Comparison of ENCODE assay signal across 17 cellular contexts in the genomic region with DNA sequence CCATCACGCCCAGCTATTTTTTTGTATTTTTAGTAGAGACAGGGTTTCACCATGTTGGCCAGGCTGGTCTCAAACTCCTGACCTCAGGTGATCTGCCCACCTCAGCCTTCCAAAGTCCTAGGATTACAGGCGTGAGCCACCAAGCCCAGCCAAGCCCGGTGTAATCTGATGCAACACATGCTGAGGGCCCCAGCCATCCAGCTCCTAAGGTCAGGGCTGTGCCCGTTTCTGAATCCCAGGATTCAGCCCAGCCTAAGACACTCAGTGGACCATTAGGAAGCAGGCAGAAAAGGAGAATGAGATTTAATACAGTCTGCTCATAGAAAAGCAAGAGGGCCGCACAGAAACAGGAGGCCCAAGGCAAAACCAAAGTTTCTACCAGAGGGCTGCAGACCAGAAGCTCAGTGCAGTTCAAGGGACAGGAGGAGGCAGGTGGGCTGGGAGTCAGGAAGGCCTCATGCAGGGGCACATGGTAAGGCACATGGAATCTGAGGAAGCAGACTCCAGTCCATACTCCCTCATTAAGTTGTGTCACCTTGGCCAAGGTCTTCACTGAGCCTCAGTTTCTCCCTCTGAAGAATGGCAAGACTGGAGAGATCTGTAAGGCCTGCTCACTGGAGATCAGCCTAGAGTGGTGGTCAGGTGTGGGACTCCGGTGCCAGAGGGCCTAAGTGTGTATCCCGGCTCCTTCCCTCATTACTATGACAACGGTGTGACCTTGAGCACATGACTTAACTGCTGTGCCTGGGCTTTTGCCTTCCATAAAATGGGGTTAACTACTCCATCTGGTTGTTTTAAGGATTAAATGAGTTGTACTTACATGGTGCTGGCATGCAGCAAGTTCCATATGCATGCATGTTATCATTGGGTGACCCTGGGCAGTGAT. TPM values are rescaled to one million over a fixed set of nuclear protein-coding genes. Genes with fewer than 3 reads are reported as not detected.
A peak's percentile ranks its signal among the peaks of the same experiment; 100 is the strongest.
DNase-seq lines count a peak whose midpoint lies in the region; ATAC-seq and TF ChIP-seq lines count a peak whose summit lies in the region.
"Had no signal": no experiment of that assay in that cellular context is flagged by ENCODE, and none has a peak within 500 bp of the region (broad histone marks: within the 10 kb centered on the region; RNA-seq: fewer than 3 reads in every experiment).

No MANE protein-coding gene starts in this region.

- CTCF ChIA-PET in activated naive CD4-positive, alpha-beta T cell treated with anti-CD3 and anti-CD28 coated beads, Interleukin-2, amount 10 ng/mL, durations not matched to agents 7 days and 5 days (lab: Charles Lee): interaction anchor here (0.8 to 17.5 kb wide), 4 partner anchors 8 to 38 kb away, joined by 3 to 220 read pairs (median 3); a partner anchor contains a TSS
- CTCF ChIA-PET in activated naive CD4-positive, alpha-beta T cell treated with anti-CD3 and anti-CD28 coated beads for 36 hours (lab: Charles Lee): interaction anchor here (0.6 to 11.4 kb wide), 5 partner anchors 14 to 1074 kb away, joined by 3 to 197 read pairs (median 4); a partner anchor contains a TSS
- CTCF ChIA-PET in WTC11 (lab: Charles Lee): interaction anchor here (1.0 to 9.3 kb wide), 11 partner anchors 12 to 170 kb away, joined by 3 to 176 read pairs (median 6); a partner anchor contains a TSS

- H3K36me3 ChIP-seq in stomach smooth muscle (ENCODE audit: control insufficient read depth in 2 of 2, insufficient read depth in 2 of 2, low read length in 2 of 2): no peaks in the 10 kb centered on the region

- intact Hi-C loops in activated naive CD4-positive, alpha-beta T cell treated with anti-CD3 and anti-CD28 coated beads for 36 hours (cut with micrococcal nuclease): no loop called here

- peaks cover 41% of the 10 kb centered on the region for H3K4me1 ChIP-seq in stomach smooth muscle (ENCODE audit: control insufficient read depth, insufficient read depth, low read length)

- no peak overlapping the region for H3K4me3 ChIP-seq in stomach smooth muscle (ENCODE audit: low read length in 2 of 2)
- H3K4me3 ChIP-seq: MG63, PC-9 had no signal

- peaks cover 44% of the 10 kb centered on the region for H3K4me1 Mint-ChIP-seq in activated naive CD4-positive, alpha-beta T cell treated with anti-CD3 and anti-CD28 coated beads, Interleukin-2, amount 10 ng/mL, durations not matched to agents 7 days and 5 days
- peaks cover 36% of the 10 kb centered on the region for H3K4me1 Mint-ChIP-seq in activated naive CD4-positive, alpha-beta T cell treated with anti-CD3 and anti-CD28 coated beads for 36 hours (ENCODE audit: low read depth)
- peaks cover 44% of the 10 kb centered on the region for H3K4me1 Mint-ChIP-seq in WTC11

- H3K9ac ChIP-seq in stomach smooth muscle (ENCODE audit: low read length in 2 of 2): no peak overlapping the region

- POLR2A ChIA-PET in WTC11 (lab: Charles Lee): no interaction called here

- peak overlapping the region; percentile 82 for H3K4me3 Mint-ChIP-seq in activated naive CD4-positive, alpha-beta T cell treated with anti-CD3 and anti-CD28 coated beads, Interleukin-2, amount 10 ng/mL, durations not matched to agents 7 days and 5 days
- H3K4me3 Mint-ChIP-seq in activated naive CD4-positive, alpha-beta T cell treated with anti-CD3 and anti-CD28 coated beads for 36 hours: no peak overlapping the region
- no peak overlapping the region for H3K4me3 Mint-ChIP-seq in WTC11
- H3K4me3 Mint-ChIP-seq: CD14-positive monocyte had no signal

- ATAC-seq in WTC11 (no peak), left lobe of liver (peak; percentile 10), HG02884 (IDR thresholded peaks at IDR 0.05; ENCODE audit: unreplicated experiment) (no peak)

- peak overlapping the region; percentile 52 for H3K27ac Mint-ChIP-seq in activated naive CD4-positive, alpha-beta T cell treated with anti-CD3 and anti-CD28 coated beads, Interleukin-2, amount 10 ng/mL, durations not matched to agents 7 days and 5 days
- no peak overlapping the region for H3K27ac Mint-ChIP-seq in activated naive CD4-positive, alpha-beta T cell treated with anti-CD3 and anti-CD28 coated beads for 36 hours
- no peak overlapping the region for H3K27ac Mint-ChIP-seq in WTC11
- H3K27ac Mint-ChIP-seq: CD14-positive monocyte had no signal

- H3K27ac ChIP-seq in stomach smooth muscle (ENCODE audit: low read length): peak overlapping the region; percentile 74

- H3K27me3 Mint-ChIP-seq in activated naive CD4-positive, alpha-beta T cell treated with anti-CD3 and anti-CD28 coated beads, Interleukin-2, amount 10 ng/mL, durations not matched to agents 7 days and 5 days: peaks cover 15% of the 10 kb centered on the region
- no peaks in the 10 kb centered on the region for H3K27me3 Mint-ChIP-seq in activated naive CD4-positive, alpha-beta T cell treated with anti-CD3 and anti-CD28 coated beads for 36 hours (ENCODE audit: low read depth)
- H3K27me3 Mint-ChIP-seq in WTC11 (ENCODE audit: low read depth): peaks cover 20% of the 10 kb centered on the region

- TF ChIP-seq CTCF in WTC11 (IDR thresholded peaks at IDR 0.05): no peak

- no peaks in the 10 kb centered on the region for H3K9me3 ChIP-seq in stomach smooth muscle (ENCODE audit: control insufficient read depth in 2 of 2, low read length in 2 of 2)
- H3K9me3 ChIP-seq: MG63 had no signal

- DNase-seq in activated naive CD4-positive, alpha-beta T cell treated with anti-CD3 and anti-CD28 coated beads, Interleukin-2, amount 10 ng/mL, durations not matched to agents 7 days and 5 days: no peak
- DNase-seq in activated naive CD4-positive, alpha-beta T cell treated with anti-CD3 and anti-CD28 coated beads for 36 hours: no peak
- DNase-seq in WTC11 (ENCODE audit: low spot score): no peak
- DNase-seq in left lobe of liver (ENCODE audit: low spot score): peak; percentile 74
- DNase-seq in iPS-NIHi11 (ENCODE audit: low spot score): no peak
- DNase-seq in activated CD4-positive, CD25-positive, alpha-beta regulatory T cell (lab: John Stamatoyannopoulos, UW): no peak
- DNase-seq: H9, KG1, NCI-H1092 treated with DMSO at 0.1 percent for 48 hours, NCI-H1694 treated with DMSO at 0.1 percent for 48 hours, NCI-H345, PC-9, Right ventricle myocardium superior had no signal

- no peaks in the 10 kb centered on the region for H3K36me3 Mint-ChIP-seq in activated naive CD4-positive, alpha-beta T cell treated with anti-CD3 and anti-CD28 coated beads, Interleukin-2, amount 10 ng/mL, durations not matched to agents 7 days and 5 days
- no peaks in the 10 kb centered on the region for H3K36me3 Mint-ChIP-seq in activated naive CD4-positive, alpha-beta T cell treated with anti-CD3 and anti-CD28 coated beads for 36 hours (ENCODE audit: low read depth)
- no peaks in the 10 kb centered on the region for H3K36me3 Mint-ChIP-seq in WTC11

- no peaks in the 10 kb centered on the region for H3K27me3 ChIP-seq in stomach smooth muscle (ENCODE audit: control insufficient read depth in 1 of 2, insufficient read depth in 2 of 2, low read length in 2 of 2)
- H3K27me3 ChIP-seq: MG63 had no signal

- H3K9me3 Mint-ChIP-seq in activated naive CD4-positive, alpha-beta T cell treated with anti-CD3 and anti-CD28 coated beads, Interleukin-2, amount 10 ng/mL, durations not matched to agents 7 days and 5 days: no peaks in the 10 kb centered on the region
- H3K9me3 Mint-ChIP-seq in activated naive CD4-positive, alpha-beta T cell treated with anti-CD3 and anti-CD28 coated beads for 36 hours: no peaks in the 10 kb centered on the region
- no peaks in the 10 kb centered on the region for H3K9me3 Mint-ChIP-seq in WTC11
- H3K9me3 Mint-ChIP-seq: CD14-positive monocyte, H9 had no signal

TF ChIP-seq in WTC11, 78 proteins besides CTCF, POLR2A, EP300 and RAD21:
- TF ChIP-seq ZNF138 (CRISPR knock-in tag; conservative IDR thresholded peaks at IDR 0.05) (no peak), SP1 (CRISPR knock-in tag; conservative IDR thresholded peaks at IDR 0.05) (no peak), GABPB1 (CRISPR knock-in tag; IDR thresholded peaks at IDR 0.05) (peak; percentile 97), ESRRA (CRISPR knock-in tag; IDR thresholded peaks at IDR 0.05; ENCODE audit: borderline replicate concordance) (0 out of 2 replicates have a peak, but pooled peaks have one; percentile 19)
- TF ChIP-seq, protein P1, sequence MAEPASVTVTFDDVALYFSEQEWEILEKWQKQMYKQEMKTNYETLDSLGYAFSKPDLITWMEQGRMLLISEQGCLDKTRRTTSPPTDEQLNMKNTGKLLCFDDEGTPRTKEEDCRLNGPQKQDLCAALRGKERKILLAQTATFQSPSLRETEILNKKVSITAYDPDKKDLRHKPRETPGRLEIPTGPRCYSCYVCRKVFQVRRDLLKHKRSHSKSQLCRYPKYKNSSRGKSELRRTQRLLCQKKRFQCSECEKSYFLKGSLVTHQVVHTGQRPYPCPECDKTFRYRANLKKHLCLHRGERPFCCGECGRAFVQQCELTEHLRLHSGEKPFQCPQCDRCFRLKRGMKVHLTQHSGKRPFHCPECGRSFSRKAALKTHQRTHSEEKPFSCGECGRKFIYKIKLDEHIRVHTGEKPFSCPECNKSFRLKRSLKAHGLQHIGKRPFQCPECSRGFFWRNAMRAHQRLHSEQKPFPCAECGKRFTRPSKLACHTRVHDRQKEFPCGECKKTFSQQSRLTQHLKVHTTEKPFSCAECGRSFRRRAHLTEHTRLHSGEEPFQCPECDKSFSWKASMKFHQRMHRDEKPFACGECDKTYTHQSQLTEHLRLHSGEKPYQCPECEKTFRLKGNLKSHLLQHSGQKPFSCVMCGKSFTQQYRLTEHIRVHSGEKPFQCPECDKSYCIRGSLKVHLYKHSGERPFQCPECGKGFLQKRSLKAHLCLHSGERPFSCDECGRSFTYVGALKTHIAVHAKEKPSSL (CRISPR knock-in tag; conservative IDR thresholded peaks at IDR 0.05): no peak

RNA-seq across cellular contexts. Expression of a gene that starts 2.4 kb away (rescaled TPM):
- 10 to 100 TPM; 53.8 to 55.8 TPM for total RNA-seq in activated naive CD4-positive, alpha-beta T cell treated with anti-CD3 and anti-CD28 coated beads for 36 hours
- 32.1 to 38.4 TPM (median 33.2 TPM) in 3 replicates for total RNA-seq in WTC11 (2021)
- 21.4 TPM for total RNA-seq in left lobe of liver

RNA-seq across cellular contexts. Expression of a gene that starts 14.8 kb away (rescaled TPM):
- 1 to 10 TPM; 3.3 to 4.5 TPM for total RNA-seq in activated naive CD4-positive, alpha-beta T cell treated with anti-CD3 and anti-CD28 coated beads for 36 hours
- total RNA-seq in WTC11 (2021) (19.5 to 22.7 TPM (median 22.3 TPM) in 3 replicates), left lobe of liver (3.3 TPM)

RNA-seq across cellular contexts. Expression of a gene that starts 15.1 kb away (rescaled TPM):
- total RNA-seq in activated naive CD4-positive, alpha-beta T cell treated with anti-CD3 and anti-CD28 coated beads for 36 hours: not detected
- total RNA-seq in WTC11 (2021) (0.15 TPM in 1 of 3 replicates, not detected in the others), left lobe of liver (0.13 TPM)
- total RNA-seq: H9, Right ventricle myocardium superior had no signal

RNA-seq across cellular contexts. Expression of a gene that starts 15.1 kb away (rescaled TPM):
- 1 to 10 TPM; 1.1 to 1.5 TPM for total RNA-seq in activated naive CD4-positive, alpha-beta T cell treated with anti-CD3 and anti-CD28 coated beads for 36 hours
- total RNA-seq in WTC11 (2021): 0.83 to 1.8 TPM (median 1.6 TPM) in 3 replicates
- 1.4 TPM for total RNA-seq in left lobe of liver

RNA-seq across cellular contexts. Expression of a gene that starts 29.9 kb away (rescaled TPM):
- 1 to 10 TPM; 1.3 to 2.5 TPM for total RNA-seq in activated naive CD4-positive, alpha-beta T cell treated with anti-CD3 and anti-CD28 coated beads for 36 hours
- 12.5 to 15.4 TPM (median 15.4 TPM) in 3 replicates for total RNA-seq in WTC11 (2021)
- total RNA-seq in left lobe of liver: 0.43 TPM
